8 cellular contexts compared by ENCODE assay signal in the genomic region with DNA sequence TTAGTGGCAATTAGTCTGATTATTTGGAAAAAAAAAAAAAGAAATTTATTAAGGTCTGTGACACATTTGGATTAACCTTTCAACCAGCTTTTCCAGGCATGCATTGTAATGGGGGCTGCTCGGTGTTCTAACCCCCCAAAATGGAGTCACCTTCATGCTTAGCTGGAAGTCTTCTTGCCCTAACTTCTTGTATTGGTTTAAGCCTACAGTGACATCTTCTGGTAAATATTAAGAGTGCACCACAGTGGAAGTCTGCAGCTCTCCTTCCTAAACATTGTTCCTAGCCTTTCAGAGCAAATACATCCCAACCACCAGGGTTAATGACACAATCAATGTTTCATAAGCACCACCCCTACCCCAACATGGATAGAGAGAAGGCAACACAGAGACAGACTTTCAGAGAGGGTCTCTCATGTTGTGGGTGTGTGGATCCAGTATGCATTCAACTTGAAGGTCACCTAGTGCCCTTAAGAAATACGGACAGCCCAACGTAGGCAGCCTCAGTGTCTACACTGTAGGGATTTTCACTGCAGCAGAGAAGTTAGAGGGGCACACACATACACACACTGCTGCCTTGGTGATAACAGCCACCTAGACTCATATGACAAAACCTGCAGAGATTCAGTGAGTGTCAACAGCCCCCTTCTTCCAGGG.
DNase-seq lines count a peak whose midpoint lies in the region; ATAC-seq lines count a peak whose summit lies in the region.

No MANE protein-coding gene starts in this region.

- H3K4me1 Mint-ChIP-seq in memory B cell, result peaks cover 2% of the 10 kb centered on the region

- peaks cover 3% of the 10 kb centered on the region for H3K27me3 Mint-ChIP-seq in memory B cell

- no peaks in the 10 kb centered on the region for H3K36me3 Mint-ChIP-seq in memory B cell

- no peaks in the 10 kb centered on the region for H3K9me3 Mint-ChIP-seq in memory B cell

- DNase-seq in D341Med (ENCODE audit: low spot score) (peak; percentile 38), GM19240 (ENCODE audit: insufficient read length, low spot score) (peak; percentile 10), NCI-H1694 treated with DMSO at 0.1 percent for 48 hours (lab: John Stamatoyannopoulos, UW) (peak; percentile 15), cerebellar cortex (ENCODE audit: low spot score) (peak; percentile 23), memory B cell (ENCODE audit: low spot score in 2 of 2) (no peak), NCI-H1048 (lab: John Stamatoyannopoulos, UW) (no peak), middle frontal gyrus (ENCODE audit: extremely low spot score, low spot score) (no peak), islet precursor cell (no peak)

- no peak overlapping the region for H3K4me3 Mint-ChIP-seq in memory B cell

- ATAC-seq in memory B cell (ENCODE audit: low read depth), result peak; percentile 49

- H3K27ac Mint-ChIP-seq in memory B cell, result no peak overlapping the region

Comparison
In these comparisons a context has a peak if more than half of its experiments do, and no peak if none do; other contexts are left out.
1. DNase-seq: peak in D341Med (single experiment), GM19240 (single experiment), NCI-H1694 treated with DMSO at 0.1 percent for 48 hours (single experiment) and cerebellar cortex (single experiment); none in memory B cell (0 of 2), NCI-H1048 (single experiment), middle frontal gyrus (single experiment) and islet precursor cell (single experiment).